In the genomic region with DNA sequence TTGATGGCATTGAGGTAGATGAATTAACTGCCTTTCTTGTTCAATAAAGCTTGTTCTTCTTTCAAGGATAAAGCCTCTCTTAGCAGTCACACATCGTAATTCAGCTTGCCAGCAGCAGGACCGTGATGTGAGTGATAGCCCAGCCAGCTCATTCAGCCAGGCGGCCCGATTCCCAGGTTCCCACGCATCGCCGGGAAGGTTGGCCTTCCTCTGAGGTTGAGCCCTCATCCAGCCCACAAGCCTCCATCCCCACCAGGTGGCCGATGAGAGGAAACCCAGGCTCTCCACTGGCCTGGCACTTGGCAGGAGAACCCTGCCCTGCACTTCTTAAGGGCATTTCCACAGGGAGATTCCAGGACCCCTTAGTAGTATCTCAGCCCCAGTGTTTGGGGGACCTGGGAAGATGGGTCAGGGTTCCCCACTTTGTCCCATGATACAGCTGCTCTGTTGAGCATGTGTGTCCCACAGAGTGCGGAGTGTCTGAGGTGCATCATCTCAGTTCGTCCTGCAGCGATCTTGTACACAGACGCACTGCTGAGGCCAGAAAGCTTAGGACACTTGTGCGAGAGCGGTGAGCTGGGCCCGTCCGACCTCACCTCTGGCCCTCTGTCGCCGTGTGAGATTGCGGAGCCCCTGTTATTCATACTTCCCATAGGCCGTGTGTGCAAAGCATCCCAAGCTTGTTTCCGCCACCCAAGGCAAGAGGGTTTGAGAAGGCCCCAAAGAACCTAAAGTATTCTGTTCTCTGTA, we compare ENCODE assay signal across 14 cellular contexts. TPM values are rescaled to one million over a fixed set of nuclear protein-coding genes. Genes with fewer than 3 reads are reported as not detected.
DNase-seq lines count a peak whose midpoint lies in the region; ATAC-seq, FAIRE-seq and TF ChIP-seq lines count a peak whose summit lies in the region.
"Had no signal": no experiment of that assay in that cellular context is flagged by ENCODE, and none has a peak within 500 bp of the region (broad histone marks: within the 10 kb centered on the region; RNA-seq: fewer than 3 reads in every experiment).

No MANE protein-coding gene starts in this region.

- H3K27me3 Mint-ChIP-seq in natural killer cell (ENCODE audit: low read depth in 2 of 2) = peaks cover 44 to 60% of the 10 kb centered on the region in 2 donors

- POLR2A ChIA-PET in HCT116 (lab: Charles Lee) = interaction anchor here (2.1 kb wide), 1 partner anchor 12 kb away, joined by 5 read pairs; no protein-coding TSS in a partner anchor
- POLR2A ChIA-PET in K562 (lab: Yijun Ruan, JAX) = interaction anchor here (0.7 to 2.8 kb wide), 4 partner anchors 11 to 38 kb away, joined by 3 to 7 read pairs (median 4); no protein-coding TSS in a partner anchor

- H3K4me2 ChIP-seq in HCT116 (ENCODE audit: low read length) = no peak overlapping the region
- H3K4me2 ChIP-seq in K562 (ENCODE audit: insufficient read depth, low read length) = no peak overlapping the region

- TF ChIP-seq RAD21 in HCT116 (IDR thresholded peaks at IDR 0.05; ENCODE audit: low read depth) = peak; percentile 58
- 0 out of 4 replicates have a peak, but pooled peaks of 1 of the 2 experiments have one; percentile 4 for TF ChIP-seq RAD21 in K562 (CRISPR knock-in tag; conservative IDR thresholded peaks at IDR 0.05 in 1 of 2, IDR thresholded peaks at IDR 0.05 in 1 of 2)

- H2AFZ ChIP-seq in HCT116 (ENCODE audit: low read depth, low read length, poor library complexity, severe bottlenecking) (no peak overlapping the region), K562 (ENCODE audit: low read depth, low read length) (no peak overlapping the region)

- CTCF ChIA-PET in HCT116 (lab: Charles Lee) = interaction anchor here (1.2 to 1.3 kb wide), 2 partner anchors 247 to 382 kb away, joined by 3 to 5 read pairs; no protein-coding TSS in a partner anchor
- CTCF ChIA-PET in K562 (lab: Yijun Ruan, JAX; ENCODE audit: low intra/inter-chr PET ratio) = no interaction called here

- BruUV-seq in HCT116 (replicated peaks; lab: Mats Ljungman, UMichigan) (no TSS peak), K562 (replicated peaks; lab: Mats Ljungman, UMichigan) (no TSS peak)

- no peaks in the 10 kb centered on the region for H3K9me1 ChIP-seq in K562 (ENCODE audit: control insufficient read depth, insufficient read depth, low read length)

- FAIRE-seq in K562 (lab: Jason Lieb, UNC) = no peak

- no peak overlapping the region for H3K4me3 ChIP-seq in BE2C (ENCODE audit: low read depth, low read length)
- H3K4me3 ChIP-seq in HCT116 (replicated peaks in 1 of 2; ENCODE audit: low read depth in 1 of 2, low read length in 2 of 2) = no peak overlapping the region
- no peak overlapping the region for H3K4me3 ChIP-seq in K562
- H3K4me3 ChIP-seq: colonic mucosa, suprapubic skin had no signal

- intact Hi-C loops in HCT116 (cut with micrococcal nuclease) = loop anchor here (1.0 kb wide), 1 partner anchor 362 kb away; no protein-coding TSS in a partner anchor
- intact Hi-C loops in K562 (cut with micrococcal nuclease) = loop anchor here (5.0 to 10.0 kb wide), 2 partner anchors 94 to 364 kb away; no protein-coding TSS in a partner anchor
- intact Hi-C loops in natural killer cell (cut with micrococcal nuclease) = no loop called here

- H3K27me3 ChIP-seq in BE2C = no peaks in the 10 kb centered on the region
- no peaks in the 10 kb centered on the region for H3K27me3 ChIP-seq in HCT116 (ENCODE audit: insufficient read depth, low read length)
- no peaks in the 10 kb centered on the region for H3K27me3 ChIP-seq in K562 (ENCODE audit: control insufficient read depth in 2 of 2, insufficient read depth in 2 of 2, low read length in 2 of 2)
- H3K27me3 ChIP-seq: colonic mucosa, suprapubic skin had no signal

- H3K36me3 Mint-ChIP-seq in natural killer cell = no peaks in the 10 kb centered on the region
- H3K36me3 Mint-ChIP-seq: activated naive CD8-positive, alpha-beta T cell treated with anti-CD3 and anti-CD28 coated beads for 36 hours; CD14-positive monocyte; naive thymus-derived CD4-positive, alpha-beta T cell had no signal

- H3K79me2 ChIP-seq in HCT116 (ENCODE audit: insufficient read depth, low read length) (peaks cover 92% of the 10 kb centered on the region), K562 (ENCODE audit: control insufficient read depth, insufficient read depth, low read length) (peaks cover 92% of the 10 kb centered on the region)

- in situ Hi-C loops in K562 (cut with MboI) = no loop called here

- H3K9me3 Mint-ChIP-seq in natural killer cell = no peaks in the 10 kb centered on the region
- H3K9me3 Mint-ChIP-seq: activated naive CD8-positive, alpha-beta T cell treated with anti-CD3 and anti-CD28 coated beads for 36 hours had no signal

- no peak for ATAC-seq in HCT116
- ATAC-seq in K562 = no peak
- ATAC-seq in esophagus mucosa = no peak
- ATAC-seq in HG02571 (IDR thresholded peaks at IDR 0.05; ENCODE audit: unreplicated experiment) = no peak
- no peak for ATAC-seq in natural killer cell
- ATAC-seq: naive thymus-derived CD4-positive, alpha-beta T cell had no signal

- H3K36me3 ChIP-seq in BE2C (no peaks in the 10 kb centered on the region), HCT116 (ENCODE audit: control insufficient read depth in 1 of 2, insufficient read depth in 2 of 2, low read length in 2 of 2) (no peaks in the 10 kb centered on the region), K562 (ENCODE audit: control insufficient read depth, insufficient read depth, low read length) (peaks cover 7% of the 10 kb centered on the region; the same call in 2 of the 3 replicates)
- H3K36me3 ChIP-seq: colonic mucosa, suprapubic skin had no signal

- H3K4me1 ChIP-seq in BE2C (peaks cover 3% of the 10 kb centered on the region; the same call in 1 of the 2 replicates), HCT116 (ENCODE audit: control insufficient read depth in 1 of 2, insufficient read depth in 2 of 2, low read length in 2 of 2) (peaks cover 37 to 64% of the 10 kb centered on the region in 2 experiments), K562 (replicated peaks in 1 of 2; ENCODE audit: control insufficient read depth in 2 of 2, insufficient read depth in 2 of 2, low read length in 2 of 2) (peaks cover 44% of the 10 kb centered on the region in 2 experiments)

- DNase-seq in BE2C (peak; percentile 38), HCT116 (ENCODE audit: low read depth, low spot score) (no peak), K562 (ENCODE audit: extremely low read depth in 1 of 4, low spot score in 3 of 4) (no peak), medulla oblongata (ENCODE audit: extremely low spot score) (peak; percentile 38), GM20000 (ENCODE audit: low spot score) (no peak), natural killer cell (no peak)
- DNase-seq: activated naive CD8-positive, alpha-beta T cell treated with anti-CD3 and anti-CD28 coated beads for 36 hours; colonic mucosa; naive thymus-derived CD4-positive, alpha-beta T cell; NCI-H146 had no signal

- TF ChIP-seq EP300 in K562 (IDR thresholded peaks at IDR 0.05; ENCODE audit: low read length) = no peak

- no peaks in the 10 kb centered on the region for H3K9me2 ChIP-seq in HCT116 (ENCODE audit: insufficient read depth)

- H3K9me3 ChIP-seq in BE2C (no peaks in the 10 kb centered on the region), HCT116 (ENCODE audit: control insufficient read depth in 1 of 2, insufficient read depth in 1 of 2, low read depth in 1 of 2, low read length in 2 of 2) (no peaks in the 10 kb centered on the region), K562 (replicated peaks; ENCODE audit: control insufficient read depth, insufficient read depth, low read depth, low read length) (no peaks in the 10 kb centered on the region)
- H3K9me3 ChIP-seq: colonic mucosa, suprapubic skin had no signal

- H3K27ac Mint-ChIP-seq in natural killer cell = no peak overlapping the region
- H3K27ac Mint-ChIP-seq: activated naive CD8-positive, alpha-beta T cell treated with anti-CD3 and anti-CD28 coated beads for 36 hours; CD14-positive monocyte; naive thymus-derived CD4-positive, alpha-beta T cell had no signal

- whole genome bisulfite sequencing in K562 (ENCODE audit: insufficient coverage, low coverage, missing lambda C conversion rate) = 85% methylated on average over 18 of the region's 21 CpGs

- no peak for TF ChIP-seq POLR2A in HCT116 (IDR thresholded peaks at IDR 0.05; ENCODE audit: borderline replicate concordance, extremely low read depth, insufficient read depth, insufficient read length)
- TF ChIP-seq POLR2A in K562 (conservative IDR thresholded peaks at IDR 0.05) = no peak

- peaks cover 4 to 8% of the 10 kb centered on the region in 2 donors for H3K4me1 Mint-ChIP-seq in natural killer cell

- H4K20me1 ChIP-seq in HCT116 (ENCODE audit: insufficient read depth) (peaks cover 37% of the 10 kb centered on the region; the same call in 1 of the 2 replicates), K562 (replicated peaks; ENCODE audit: control insufficient read depth, insufficient read depth, low read length) (peaks cover 66% of the 10 kb centered on the region)

- RAD21 ChIA-PET in HCT116 (lab: Charles Lee; ENCODE audit: low non-redundant PET in 1 of 2, low total read pairs in 2 of 2, uncharacterized antibody in 2 of 2, unreplicated experiment in 2 of 2) = no interaction called here

- H3K27ac ChIP-seq in HCT116 (ENCODE audit: low read depth, low read length) = no peak overlapping the region
- H3K27ac ChIP-seq in K562 (ENCODE audit: extremely low read depth, low read depth, low read length) = no peak overlapping the region
- H3K27ac ChIP-seq: colonic mucosa, suprapubic skin had no signal

- TF ChIP-seq CTCF in BE2C (IDR thresholded peaks at IDR 0.05; ENCODE audit: low read depth, low read length) = peak; percentile 28
- TF ChIP-seq CTCF in HCT116 (IDR thresholded peaks at IDR 0.05 in 2 of 3, conservative IDR thresholded peaks at IDR 0.05 in 1 of 3; ENCODE audit: borderline replicate concordance in 1 of 3, insufficient read depth in 1 of 3, low read depth in 2 of 3, low read length in 2 of 3) = peak; percentile 18 to 48 (median 42); a peak in 4 of 6 replicates
- peak in 2 of 3 experiments; percentile 9 to 13; a peak in 1 of 6 replicates for TF ChIP-seq CTCF in K562 (IDR thresholded peaks at IDR 0.05 in 2 of 3, conservative IDR thresholded peaks at IDR 0.05 in 1 of 3; ENCODE audit: insufficient read depth in 2 of 3, low read depth in 1 of 3, low read length in 3 of 3)
- no peak for TF ChIP-seq CTCF in GM20000 (IDR thresholded peaks at IDR 0.05; ENCODE audit: extremely low read depth, missing control alignments)
- no peak for TF ChIP-seq CTCF in natural killer cell (IDR thresholded peaks at IDR 0.05)

- no peak overlapping the region for H3K4me3 Mint-ChIP-seq in natural killer cell
- H3K4me3 Mint-ChIP-seq: activated naive CD8-positive, alpha-beta T cell treated with anti-CD3 and anti-CD28 coated beads for 36 hours; CD14-positive monocyte; naive thymus-derived CD4-positive, alpha-beta T cell had no signal

- H3K9ac ChIP-seq in HCT116 (ENCODE audit: low read length) (no peak overlapping the region), K562 (ENCODE audit: insufficient read depth in 1 of 2, low read depth in 2 of 2, low read length in 2 of 2) (no peak overlapping the region)

RNA-seq across cellular contexts. Expression of gene AGAP1, which starts 4.9 kb away (rescaled TPM):
- polyA plus RNA-seq in BE2C (2012; ENCODE audit: insufficient read depth, insufficient read length, low read depth) = 36.1 TPM
- total RNA-seq in HCT116 (2021; ENCODE audit: unreplicated experiment) (43.8 TPM), K562 (2014; rRNA removed) (10.0 TPM in 2 replicates), K562 (2014; rRNA removed; fragmentation: Illumina TruSeq; extraction: Trizol) (8.8 and 10.6 TPM in 2 replicates), K562 (2015; rRNA removed; fragmentation: Illumina TruSeq; extraction: Trizol) (10.2 and 10.9 TPM in 2 replicates), K562 (2021) (21.4 and 24.0 TPM in 2 replicates), esophagus mucosa (17.1 TPM), natural killer cell (10 to 100 TPM; 42.0 to 56.4 (median 45.7) TPM)
- 24.8 and 28.5 TPM in 2 replicates for polyA plus RNA-seq in HCT116 (2012)
- total RNA-seq in K562 (2011; cell fraction: chromatin; rRNA removed; ENCODE audit: low replicate concordance) = 125 and 169 TPM in 2 replicates
- 46.2 and 47.6 TPM in 2 replicates for total RNA-seq in K562 (2011; cell fraction: nucleolus; rRNA removed)
- total RNA-seq in K562 (2011; cell fraction: nucleoplasm; rRNA removed) = 57.1 and 63.9 TPM in 2 replicates
- polyA plus RNA-seq in K562 (2011; rRNA removed) (11.3 and 13.4 TPM in 2 replicates), K562 (2014; fragmentation: Illumina TruSeq; extraction: Trizol) (10.9 and 14.6 TPM in 2 replicates), K562 (2014; fragmentation: Nextera tagmentation; extraction: Ambion mirVana) (1 to 10 TPM; 1.3 to 2.3 TPM), K562 (2014; rRNA removed) (6.8 and 8.0 TPM in 2 replicates)
- polyA plus RNA-seq in K562 (2011; cell fraction: cytosol; rRNA removed) = 7.9 and 11.5 TPM in 2 replicates
- polyA plus RNA-seq in K562 (2011; cell fraction: nucleus; rRNA removed) = 22.3 and 28.6 TPM in 2 replicates
- 13.7 and 15.5 TPM in 2 replicates for polyA plus RNA-seq in K562 (2012)
- 40.2 and 43.6 TPM in 2 replicates for polyA minus RNA-seq in K562 (2011; rRNA and poly(A)+ RNA removed)
- polyA minus RNA-seq in K562 (2011; cell fraction: cytosol; rRNA and poly(A)+ RNA removed) = 13.1 and 20.3 TPM in 2 replicates
- 33.5 and 55.2 TPM in 2 replicates for polyA minus RNA-seq in K562 (2011; cell fraction: nucleus; rRNA and poly(A)+ RNA removed)
- polyA plus RNA-seq: CD14-positive monocyte; naive thymus-derived CD4-positive, alpha-beta T cell had no signal

Comparison
In these comparisons a context has a peak if more than half of its experiments do, and no peak if none do; other contexts are left out.
1. DNase-seq: peak in BE2C (single experiment) and medulla oblongata (single experiment); none in HCT116 (single experiment), K562 (0 of 4), GM20000 (single experiment) and natural killer cell (single experiment).
2. CTCF ChIP-seq: peak in BE2C (single experiment), HCT116 (3 of 3) and K562 (2 of 3); none in GM20000 (single experiment) and natural killer cell (single experiment).